In genomic region chr14:101248056-101248725, GRCh38 we compare ENCODE assay signal across 16 cellular contexts.
"Had no signal": no experiment of that assay in that cellular context is flagged by ENCODE, and none has a peak within 500 bp of the region (broad histone marks: within the 10 kb centered on the region; RNA-seq: fewer than 3 reads in every experiment).

No MANE protein-coding gene starts in this region.

- H3K9me3 Mint-ChIP-seq: activated naive CD8-positive, alpha-beta T cell treated with anti-CD3 and anti-CD28 coated beads for 36 hours; effector memory CD8-positive, alpha-beta T cell; stimulated activated naive B cell treated with anti-CD40 and anti-IgM and Interleukin-4, amounts not matched to agents 10 μg/mL and 1 μg/mL and 100 μg/mL, for 72 hours; T-helper 2 cell treated with Interferon-gamma antibody and Interleukin-4, amounts not matched to agents 5 μg/mL and 100 μg/mL, for 36 hours had no signal

- DNase-seq: activated gamma-delta T cell treated with Interleukin-2 at 50 U/mL for 16 hours; activated naive CD8-positive, alpha-beta T cell treated with anti-CD3 and anti-CD28 coated beads for 36 hours; amniotic stem cell; effector memory CD8-positive, alpha-beta T cell; foreskin fibroblast; hypothalamus; midbrain; ovary; sigmoid colon; stimulated activated CD4-positive, alpha-beta T cell treated with anti-CD3 and anti-CD28 coated beads, Interleukin-4, amount 100 ng/mL, for 4 hours; stimulated activated naive B cell treated with anti-CD40 and anti-IgM and Interleukin-4, amounts not matched to agents 10 μg/mL and 1 μg/mL and 100 μg/mL, for 72 hours had no signal

- ATAC-seq: effector memory CD8-positive, alpha-beta T cell; left lobe of liver; stimulated activated naive B cell treated with anti-CD40 and anti-IgM and Interleukin-4, amounts not matched to agents 10 μg/mL and 1 μg/mL and 100 μg/mL, for 72 hours had no signal

- H3K9me3 ChIP-seq: ovary, sigmoid colon, thoracic aorta, upper lobe of left lung had no signal

- H3K27ac ChIP-seq: cardiac muscle cell, ovary, sigmoid colon, thoracic aorta, upper lobe of left lung had no signal

- H3K27ac Mint-ChIP-seq: activated naive CD8-positive, alpha-beta T cell treated with anti-CD3 and anti-CD28 coated beads for 36 hours; effector memory CD8-positive, alpha-beta T cell; stimulated activated naive B cell treated with anti-CD40 and anti-IgM and Interleukin-4, amounts not matched to agents 10 μg/mL and 1 μg/mL and 100 μg/mL, for 72 hours; T-helper 2 cell treated with Interferon-gamma antibody and Interleukin-4, amounts not matched to agents 5 μg/mL and 100 μg/mL, for 36 hours had no signal

- H3K4me3 ChIP-seq: cardiac muscle cell, ovary, sigmoid colon, thoracic aorta, upper lobe of left lung had no signal

- H3K36me3 Mint-ChIP-seq: activated naive CD8-positive, alpha-beta T cell treated with anti-CD3 and anti-CD28 coated beads for 36 hours; stimulated activated naive B cell treated with anti-CD40 and anti-IgM and Interleukin-4, amounts not matched to agents 10 μg/mL and 1 μg/mL and 100 μg/mL, for 72 hours had no signal

- H3K36me3 ChIP-seq: cardiac muscle cell, ovary, sigmoid colon, thoracic aorta, upper lobe of left lung had no signal

- H3K4me1 ChIP-seq: sigmoid colon, upper lobe of left lung had no signal

- H3K4me3 Mint-ChIP-seq: activated naive CD8-positive, alpha-beta T cell treated with anti-CD3 and anti-CD28 coated beads for 36 hours; effector memory CD8-positive, alpha-beta T cell; stimulated activated naive B cell treated with anti-CD40 and anti-IgM and Interleukin-4, amounts not matched to agents 10 μg/mL and 1 μg/mL and 100 μg/mL, for 72 hours; T-helper 2 cell treated with Interferon-gamma antibody and Interleukin-4, amounts not matched to agents 5 μg/mL and 100 μg/mL, for 36 hours had no signal

- H3K27me3 ChIP-seq: cardiac muscle cell, ovary, sigmoid colon, upper lobe of left lung had no signal
